Comparison of ENCODE assay signal across 20 cellular contexts in the genomic region with DNA sequence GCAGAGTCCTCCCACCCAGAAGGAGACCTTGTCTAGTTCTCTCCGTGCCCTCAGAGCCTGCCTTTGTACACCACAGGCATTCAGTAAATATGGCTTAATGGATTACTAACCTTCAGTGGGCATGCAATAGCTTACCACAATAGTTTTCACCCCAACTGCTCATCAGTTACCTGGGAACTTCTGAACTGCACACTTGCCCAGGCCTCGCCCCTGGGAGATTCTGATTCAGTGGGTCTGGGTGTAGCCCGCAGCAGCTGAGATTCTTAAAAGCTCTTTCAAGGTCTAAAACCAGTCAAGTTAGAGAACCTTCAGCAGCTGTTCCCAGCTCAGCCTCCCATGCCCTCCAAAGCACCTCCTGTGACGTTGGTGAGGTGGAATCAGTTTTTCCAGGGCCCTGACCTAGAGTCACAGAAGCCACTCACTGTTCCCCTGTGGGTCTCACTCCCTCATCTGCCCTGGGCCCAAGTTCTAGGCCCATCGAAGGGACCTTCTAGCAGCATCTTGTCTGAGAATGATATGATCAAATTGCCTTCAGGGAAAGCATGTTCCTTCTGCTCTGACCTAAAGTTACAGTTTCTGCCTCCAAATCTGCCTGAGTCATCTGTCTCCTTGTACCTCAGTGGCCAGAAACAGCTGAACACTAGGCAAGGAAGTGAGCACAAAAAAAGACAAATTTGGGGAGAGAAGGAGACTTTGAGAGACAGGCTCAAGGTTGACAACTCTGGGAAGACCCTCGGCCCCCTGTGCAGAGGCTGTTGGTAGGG. TPM values are rescaled to one million over a fixed set of nuclear protein-coding genes. Genes with fewer than 3 reads are reported as not detected.
DNase-seq lines count a peak whose midpoint lies in the region; ATAC-seq, FAIRE-seq and TF ChIP-seq lines count a peak whose summit lies in the region.
"Had no signal": no experiment of that assay in that cellular context is flagged by ENCODE, and none has a peak within 500 bp of the region (broad histone marks: within the 10 kb centered on the region; RNA-seq: fewer than 3 reads in every experiment).

No MANE protein-coding gene starts in this region.

- 83 to 87% methylated on average over 6 of the region's 6 CpGs for WGBS in heart right ventricle, 2 donors
- 72% methylated on average over 6 of the region's 6 CpGs for WGBS in liver
- WGBS in tibial nerve, 2 donors = 62 to 72% methylated on average over 6 of the region's 6 CpGs
- WGBS in SK-N-SH (ENCODE audit: low lambda C conversion rate) = 83% methylated on average over 5 of the region's 6 CpGs

- no peak for TF ChIP-seq POLR2A in tibial nerve (IDR thresholded peaks at IDR 0.05)

- POLR2A ChIA-PET in SK-N-SH (lab: Yijun Ruan, JAX) = no interaction called here

- TF ChIP-seq RAD21 in liver (IDR thresholded peaks at IDR 0.05) (no peak), SK-N-SH (IDR thresholded peaks at IDR 0.05; ENCODE audit: low read length) (no peak)

- CTCF ChIA-PET in SK-N-SH (lab: Yijun Ruan, JAX) = interaction anchor here (1.4 kb wide), 1 partner anchor 11 kb away, joined by 5 read pairs; the partner anchor contains the start of gene ASAP3

- peaks cover 49% of the 10 kb centered on the region for H3K79me2 ChIP-seq in SK-N-SH (ENCODE audit: insufficient read depth)

- H3K27ac ChIP-seq in heart right ventricle (peak overlapping the region in 6 of 10 donors; percentile 2 to 89 (median 43)), liver (ENCODE audit: low read depth in 1 of 2, low read length in 2 of 2) (peak overlapping the region; percentile 60 to 85), tibial nerve (peak overlapping the region in 3 of 4 donors; percentile 14 to 86 (median 83)), SK-N-SH (ENCODE audit: low read depth in 2 of 2, low read length in 1 of 2) (no peak overlapping the region)
- H3K27ac ChIP-seq: tibial artery had no signal

- H3K27me3 ChIP-seq in heart right ventricle (no peaks in the 10 kb centered on the region), bronchial epithelial cell (ENCODE audit: control insufficient read depth, insufficient read depth, low read length) (no peaks in the 10 kb centered on the region), liver (ENCODE audit: control insufficient read depth in 4 of 4, insufficient read depth in 4 of 4, low read length in 3 of 4) (no peaks in the 10 kb centered on the region), tibial nerve (no peaks in the 10 kb centered on the region), SK-N-SH (ENCODE audit: insufficient read depth) (no peaks in the 10 kb centered on the region)
- H3K27me3 ChIP-seq: tibial artery had no signal

- DNase-seq in heart right ventricle = no peak
- no peak for DNase-seq in left cardiac atrium
- peak; percentile 34 for DNase-seq in bronchial epithelial cell (ENCODE audit: low read depth)
- no peak for DNase-seq in tibial nerve (ENCODE audit: low spot score in 2 of 2)
- no peak for DNase-seq in NCI-H510A treated with DMSO at 0.1 percent for 48 hours (lab: John Stamatoyannopoulos, UW)
- no peak for DNase-seq in SHP77 (lab: John Stamatoyannopoulos, UW)
- no peak for DNase-seq in SK-N-SH
- DNase-seq: activated CD8-positive, alpha-beta memory T cell treated with anti-CD3 and anti-CD28 coated beads, Interleukin-2, amount 10 ng/mL, durations not matched to agents 7 days and 5 days; activated naive CD8-positive, alpha-beta T cell treated with anti-CD3 and anti-CD28 coated beads for 36 hours; DMS 273 treated with DMSO at 0.1 percent for 48 hours; midbrain; NCI-H1092 treated with DMSO at 0.1 percent for 48 hours; NCI-H524 treated with DMSO at 0.1 percent for 48 hours; RPMI8226; tibial artery had no signal

- peaks cover 18% of the 10 kb centered on the region for H3F3A ChIP-seq in SK-N-SH (replicated peaks; ENCODE audit: insufficient read depth)

- ATAC-seq in heart right ventricle (peak in 1 of 8 donors; percentile 28), left cardiac atrium (no peak)
- ATAC-seq: activated CD8-positive, alpha-beta memory T cell treated with anti-CD3 and anti-CD28 coated beads, Interleukin-2, amount 10 ng/mL, durations not matched to agents 7 days and 5 days; GM23338 had no signal

- FAIRE-seq in bronchial epithelial cell (lab: Jason Lieb, UNC) = peak; percentile 13
- FAIRE-seq: A204.1, GM19239, TTC549 had no signal

- H3K9ac ChIP-seq in liver (ENCODE audit: low read depth in 1 of 2, low read length in 2 of 2) (no peak overlapping the region), SK-N-SH (no peak overlapping the region)

- TF ChIP-seq EP300 in tibial nerve (IDR thresholded peaks at IDR 0.05) (no peak), SK-N-SH (IDR thresholded peaks at IDR 0.05; ENCODE audit: borderline replicate concordance in 1 of 2, low read depth in 1 of 2, low read length in 1 of 2) (no peak)

- H3K9me3 ChIP-seq in heart right ventricle (no peaks in the 10 kb centered on the region), liver (ENCODE audit: control insufficient read depth in 4 of 4, low read length in 3 of 4) (no peaks in the 10 kb centered on the region), tibial nerve (no peaks in the 10 kb centered on the region), SK-N-SH (no peaks in the 10 kb centered on the region)
- H3K9me3 ChIP-seq: tibial artery had no signal

- TF ChIP-seq CTCF in heart right ventricle (IDR thresholded peaks at IDR 0.05) = no peak
- no peak for TF ChIP-seq CTCF in bronchial epithelial cell (IDR thresholded peaks at IDR 0.05; ENCODE audit: insufficient read depth, low read length, severe bottlenecking)
- TF ChIP-seq CTCF in liver (IDR thresholded peaks at IDR 0.05; ENCODE audit: low read depth, low read length, missing input control) = no peak
- no peak for TF ChIP-seq CTCF in tibial nerve (IDR thresholded peaks at IDR 0.05)
- no peak for TF ChIP-seq CTCF in SK-N-SH (IDR thresholded peaks at IDR 0.05)

- intact Hi-C loops in heart right ventricle (cut with DNase I) (no loop called here), left cardiac atrium (cut with DNase I) (no loop called here)

- no peaks in the 10 kb centered on the region for H3K9me2 ChIP-seq in SK-N-SH

- H3K4me3 ChIP-seq in heart right ventricle (no peak overlapping the region), bronchial epithelial cell (ENCODE audit: low read depth, low read length) (no peak overlapping the region), liver (ENCODE audit: low read depth in 1 of 3, low read length in 3 of 3) (no peak overlapping the region), tibial nerve (no peak overlapping the region), SK-N-SH (ENCODE audit: low read depth in 2 of 2, low read length in 1 of 2) (no peak overlapping the region)
- H3K4me3 ChIP-seq: GM23338, tibial artery had no signal

- H3K36me3 ChIP-seq in heart right ventricle = no peaks in the 10 kb centered on the region
- no peaks in the 10 kb centered on the region for H3K36me3 ChIP-seq in bronchial epithelial cell (ENCODE audit: control insufficient read depth, insufficient read depth, low read length)
- H3K36me3 ChIP-seq in liver (ENCODE audit: control insufficient read depth in 4 of 4, insufficient read depth in 3 of 4, low read depth in 1 of 4, low read length in 3 of 4) = no peaks in the 10 kb centered on the region
- H3K36me3 ChIP-seq in tibial nerve = no peaks in the 10 kb centered on the region
- no peaks in the 10 kb centered on the region for H3K36me3 ChIP-seq in SK-N-SH (replicated peaks in 1 of 2; ENCODE audit: control insufficient read depth in 1 of 2, insufficient read depth in 2 of 2, low read length in 1 of 2)
- H3K36me3 ChIP-seq: tibial artery had no signal

- H2AFZ ChIP-seq in SK-N-SH (ENCODE audit: low read depth) = no peak overlapping the region
- H2AFZ ChIP-seq: GM23338 had no signal

- H4K20me1 ChIP-seq in SK-N-SH (ENCODE audit: insufficient read depth) = peaks cover 47% of the 10 kb centered on the region

- no peak overlapping the region for H3K4me2 ChIP-seq in SK-N-SH
- H3K4me2 ChIP-seq: GM23338 had no signal

- H3K4me1 ChIP-seq in heart right ventricle (peaks cover 15 to 68% (median 46%) of the 10 kb centered on the region in 9 donors), liver (ENCODE audit: control insufficient read depth in 4 of 4, insufficient read depth in 4 of 4, low read length in 3 of 4) (peaks cover 17 to 65% (median 53%) of the 10 kb centered on the region in 4 donors), tibial nerve (peaks cover 0 to 83% (median 37%) of the 10 kb centered on the region in 4 donors), SK-N-SH (ENCODE audit: control insufficient read depth in 1 of 2, insufficient read depth in 2 of 2, low read depth in 1 of 2, low read length in 1 of 2) (peaks cover 6 to 9% of the 10 kb centered on the region in 2 experiments; a peak in 1 of 4 replicates)

TF ChIP-seq in liver, 16 proteins besides CTCF, POLR2A, EP300 and RAD21 (continues in another document):
- TF ChIP-seq TAF1 (conservative IDR thresholded peaks at IDR 0.05) = no peak

RNA-seq across cellular contexts. Expression of gene ASAP3, which starts 10.8 kb away (rescaled TPM):
- total RNA-seq in heart right ventricle = 10 to 100 TPM; 15.5 to 58.4 (median 30.4) TPM
- 10 to 100 TPM; 22.9 to 58.2 TPM for polyA plus RNA-seq in heart right ventricle
- 10 to 100 TPM; 36.4 to 39.9 TPM for total RNA-seq in left cardiac atrium
- total RNA-seq in bronchial epithelial cell = 1.8 and 21.4 TPM in 2 replicates
- total RNA-seq in liver = 10 to 100 TPM; 20.9 to 25.9 TPM
- polyA plus RNA-seq in liver = 10 to 100 TPM in 1 of 2 donors, 1 to 10 TPM in 1; 8.3 to 12.5 TPM
- 100 to 1,000 TPM in 2 of 4 donors, 10 to 100 TPM in 2; 79.8 to 140 (median 117) TPM for total RNA-seq in tibial nerve
- 19.6 and 25.2 TPM in 2 replicates for polyA plus RNA-seq in SK-N-SH (2012; rRNA removed)
- 8.6 and 12.3 TPM in 2 replicates for polyA plus RNA-seq in SK-N-SH (2012; cell fraction: cytosol; rRNA removed)
- 75.5 and 82.9 TPM in 2 replicates for polyA plus RNA-seq in SK-N-SH (2012; cell fraction: nucleus; rRNA removed)

RNA-seq across cellular contexts. Expression of gene TCEA3, which starts 48.7 kb away (rescaled TPM):
- total RNA-seq in heart right ventricle (10 to 100 TPM; 56.7 to 93.0 (median 71.8) TPM), left cardiac atrium (10 to 100 TPM; 32.9 to 38.3 TPM), bronchial epithelial cell (6.6 and 10.5 TPM in 2 replicates), liver (10 to 100 TPM; 29.6 to 49.3 TPM), tibial nerve (10 to 100 TPM; 21.0 to 48.5 (median 38.8) TPM)
- polyA plus RNA-seq in heart right ventricle (10 to 100 TPM; 25.1 to 51.4 TPM), liver (100 to 1,000 TPM in 1 of 2 donors, 10 to 100 TPM in 1; 45.8 to 142 TPM), SK-N-SH (2012; rRNA removed) (1.1 and 1.2 TPM in 2 replicates)
- 0.68 and 0.90 TPM in 2 replicates for polyA plus RNA-seq in SK-N-SH (2012; cell fraction: cytosol; rRNA removed)
- 3.9 and 4.7 TPM in 2 replicates for polyA plus RNA-seq in SK-N-SH (2012; cell fraction: nucleus; rRNA removed)
- total RNA-seq: GM23338 had no signal
- polyA plus RNA-seq: GM23338 had no signal

RNA-seq across cellular contexts. Expression of gene E2F2, which starts 57.8 kb away (rescaled TPM):
- 1 to 10 TPM in 1 of 10 donors, under 1 TPM in 8, not detected in 1; 0.04 to 2.3 (median 0.17) TPM for total RNA-seq in heart right ventricle
- polyA plus RNA-seq in heart right ventricle = under 1 TPM in 1 of 2 donors, not detected in 1; 0.06 TPM
- total RNA-seq in left cardiac atrium = 1 to 10 TPM in 1 of 2 donors, under 1 TPM in 1; 0.18 to 1.3 TPM
- total RNA-seq in bronchial epithelial cell = under 0.01 and 0.38 TPM in 2 replicates
- 10 to 100 TPM in 1 of 2 donors, under 1 TPM in 1; 0.08 to 79.9 TPM for total RNA-seq in liver
- under 1 TPM; 0.36 to 0.53 TPM for polyA plus RNA-seq in liver
- total RNA-seq in tibial nerve = under 1 TPM in 3 of 4 donors, not detected in 1; 0.20 to 0.30 (median 0.21) TPM
- polyA plus RNA-seq in SK-N-SH (2012; rRNA removed) = 0.43 and 0.44 TPM in 2 replicates
- polyA plus RNA-seq in SK-N-SH (2012; cell fraction: cytosol; rRNA removed) = 0.30 and 0.47 TPM in 2 replicates
- 1.1 and 1.7 TPM in 2 replicates for polyA plus RNA-seq in SK-N-SH (2012; cell fraction: nucleus; rRNA removed)

Comparison
In these comparisons a context has a peak if more than half of its experiments do, and no peak if none do; other contexts are left out.
1. H3K27ac ChIP-seq: peak in heart right ventricle (6 of 10), liver (2 of 2) and tibial nerve (3 of 4); none in SK-N-SH (0 of 2).